In genomic region chr4:140661550-140661949, GRCh38 we compare ENCODE assay signal across 1 cellular context.
TF ChIP-seq lines count a peak whose summit lies in the region.

No MANE protein-coding gene starts in this region.

TF ChIP-seq in IMR-90, 13 proteins besides CTCF, POLR2A, EP300 and RAD21:
- TF ChIP-seq CHD1 (IDR thresholded peaks at IDR 0.05; ENCODE audit: low read depth, low read length) (no peak), MXI1 (IDR thresholded peaks at IDR 0.05; ENCODE audit: borderline replicate concordance, low read depth, low read length) (no peak), SMC3 (IDR thresholded peaks at IDR 0.05; ENCODE audit: low read depth, low read length) (no peak), MAFK (IDR thresholded peaks at IDR 0.05; ENCODE audit: low read depth, low read length) (no peak), ELK1 (IDR thresholded peaks at IDR 0.05; ENCODE audit: borderline replicate concordance, low read depth, low read length) (no peak), NFE2L2 (IDR thresholded peaks at IDR 0.05; ENCODE audit: low read depth, low read length) (no peak), USF2 (IDR thresholded peaks at IDR 0.05; ENCODE audit: low read depth, low read length) (no peak), BHLHE40 (IDR thresholded peaks at IDR 0.05; ENCODE audit: low read depth, low read length) (no peak), CEBPB (IDR thresholded peaks at IDR 0.05; ENCODE audit: low read depth, low read length) (no peak), FOS (IDR thresholded peaks at IDR 0.05; ENCODE audit: low read depth, low read length) (no peak), RCOR1 (IDR thresholded peaks at IDR 0.05; ENCODE audit: insufficient replicate concordance, low read length) (no peak), RFX5 (IDR thresholded peaks at IDR 0.05; ENCODE audit: low read depth, low read length) (no peak), MAZ (IDR thresholded peaks at IDR 0.05; ENCODE audit: borderline replicate concordance, low read depth, low read length) (no peak)
